Comparison of ENCODE assay signal across 1 cellular context in the genomic region with DNA sequence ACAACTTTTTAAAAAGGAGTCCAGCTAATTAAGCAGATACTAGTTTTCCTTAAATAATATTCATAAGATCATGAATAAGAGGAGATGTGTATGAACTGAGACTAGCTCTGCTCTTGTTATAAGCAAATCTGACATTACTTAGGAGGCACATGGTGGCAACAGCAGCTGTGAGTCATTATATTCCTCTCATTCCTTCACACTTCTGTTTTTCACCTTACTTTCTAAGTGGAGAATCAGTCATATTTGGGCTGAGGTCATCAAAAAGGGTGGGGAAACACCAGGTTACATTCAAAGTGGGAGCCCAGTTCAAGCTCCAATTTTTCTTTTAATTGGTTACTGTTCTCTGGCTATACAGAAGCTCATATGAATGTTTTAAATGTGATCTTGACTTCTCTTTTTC.
TF ChIP-seq lines count a peak whose summit lies in the region.

No MANE protein-coding gene starts in this region.

TF ChIP-seq in GM12878, 131 proteins besides CTCF, POLR2A, EP300 and RAD21 (continued from another document):
- TF ChIP-seq, protein P1, sequence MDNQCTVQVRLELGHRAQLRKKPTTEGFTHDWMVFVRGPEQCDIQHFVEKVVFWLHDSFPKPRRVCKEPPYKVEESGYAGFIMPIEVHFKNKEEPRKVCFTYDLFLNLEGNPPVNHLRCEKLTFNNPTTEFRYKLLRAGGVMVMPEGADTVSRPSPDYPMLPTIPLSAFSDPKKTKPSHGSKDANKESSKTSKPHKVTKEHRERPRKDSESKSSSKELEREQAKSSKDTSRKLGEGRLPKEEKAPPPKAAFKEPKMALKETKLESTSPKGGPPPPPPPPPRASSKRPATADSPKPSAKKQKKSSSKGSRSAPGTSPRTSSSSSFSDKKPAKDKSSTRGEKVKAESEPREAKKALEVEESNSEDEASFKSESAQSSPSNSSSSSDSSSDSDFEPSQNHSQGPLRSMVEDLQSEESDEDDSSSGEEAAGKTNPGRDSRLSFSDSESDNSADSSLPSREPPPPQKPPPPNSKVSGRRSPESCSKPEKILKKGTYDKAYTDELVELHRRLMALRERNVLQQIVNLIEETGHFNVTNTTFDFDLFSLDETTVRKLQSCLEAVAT (IDR thresholded peaks at IDR 0.05) = no peak
- TF ChIP-seq RAD51 (IDR thresholded peaks at IDR 0.05) = peak; percentile 51; the same call in 1 of the 2 replicates
- peak; percentile 86 for TF ChIP-seq IKZF1 (conservative IDR thresholded peaks at IDR 0.05)
- TF ChIP-seq, protein P2, sequence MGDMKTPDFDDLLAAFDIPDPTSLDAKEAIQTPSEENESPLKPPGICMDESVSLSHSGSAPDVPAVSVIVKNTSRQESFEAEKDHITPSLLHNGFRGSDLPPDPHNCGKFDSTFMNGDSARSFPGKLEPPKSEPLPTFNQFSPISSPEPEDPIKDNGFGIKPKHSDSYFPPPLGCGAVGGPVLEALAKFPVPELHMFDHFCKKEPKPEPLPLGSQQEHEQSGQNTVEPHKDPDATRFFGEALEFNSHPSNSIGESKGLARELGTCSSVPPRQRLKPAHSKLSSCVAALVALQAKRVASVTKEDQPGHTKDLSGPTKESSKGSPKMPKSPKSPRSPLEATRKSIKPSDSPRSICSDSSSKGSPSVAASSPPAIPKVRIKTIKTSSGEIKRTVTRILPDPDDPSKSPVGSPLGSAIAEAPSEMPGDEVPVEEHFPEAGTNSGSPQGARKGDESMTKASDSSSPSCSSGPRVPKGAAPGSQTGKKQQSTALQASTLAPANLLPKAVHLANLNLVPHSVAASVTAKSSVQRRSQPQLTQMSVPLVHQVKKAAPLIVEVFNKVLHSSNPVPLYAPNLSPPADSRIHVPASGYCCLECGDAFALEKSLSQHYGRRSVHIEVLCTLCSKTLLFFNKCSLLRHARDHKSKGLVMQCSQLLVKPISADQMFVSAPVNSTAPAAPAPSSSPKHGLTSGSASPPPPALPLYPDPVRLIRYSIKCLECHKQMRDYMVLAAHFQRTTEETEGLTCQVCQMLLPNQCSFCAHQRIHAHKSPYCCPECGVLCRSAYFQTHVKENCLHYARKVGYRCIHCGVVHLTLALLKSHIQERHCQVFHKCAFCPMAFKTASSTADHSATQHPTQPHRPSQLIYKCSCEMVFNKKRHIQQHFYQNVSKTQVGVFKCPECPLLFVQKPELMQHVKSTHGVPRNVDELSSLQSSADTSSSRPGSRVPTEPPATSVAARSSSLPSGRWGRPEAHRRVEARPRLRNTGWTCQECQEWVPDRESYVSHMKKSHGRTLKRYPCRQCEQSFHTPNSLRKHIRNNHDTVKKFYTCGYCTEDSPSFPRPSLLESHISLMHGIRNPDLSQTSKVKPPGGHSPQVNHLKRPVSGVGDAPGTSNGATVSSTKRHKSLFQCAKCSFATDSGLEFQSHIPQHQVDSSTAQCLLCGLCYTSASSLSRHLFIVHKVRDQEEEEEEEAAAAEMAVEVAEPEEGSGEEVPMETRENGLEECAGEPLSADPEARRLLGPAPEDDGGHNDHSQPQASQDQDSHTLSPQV (IDR thresholded peaks at IDR 0.05) = 0 out of 2 replicates have a peak, but pooled peaks have one; percentile 32
- no peak for TF ChIP-seq ASH2L (IDR thresholded peaks at IDR 0.05; ENCODE audit: borderline replicate concordance, low read depth)
- TF ChIP-seq NR2F1 (conservative IDR thresholded peaks at IDR 0.05) = peak; percentile 58; the same call in 1 of the 2 replicates
- TF ChIP-seq ETV6 (conservative IDR thresholded peaks at IDR 0.05 in 1 of 2, IDR thresholded peaks at IDR 0.05 in 1 of 2; ENCODE audit: borderline replicate concordance in 1 of 2, low read depth in 1 of 2) = peak in 1 of 2 experiments; percentile 60; a peak in 1 of 4 replicates
- TF ChIP-seq BCL11A (IDR thresholded peaks at IDR 0.05; ENCODE audit: low read depth, low read length) = peak; percentile 92
- TF ChIP-seq PML (IDR thresholded peaks at IDR 0.05; ENCODE audit: low read length) = no peak
- no peak for TF ChIP-seq ZZZ3 (IDR thresholded peaks at IDR 0.05; ENCODE audit: control insufficient read depth, insufficient read length, low read depth)
- TF ChIP-seq, protein P3, sequence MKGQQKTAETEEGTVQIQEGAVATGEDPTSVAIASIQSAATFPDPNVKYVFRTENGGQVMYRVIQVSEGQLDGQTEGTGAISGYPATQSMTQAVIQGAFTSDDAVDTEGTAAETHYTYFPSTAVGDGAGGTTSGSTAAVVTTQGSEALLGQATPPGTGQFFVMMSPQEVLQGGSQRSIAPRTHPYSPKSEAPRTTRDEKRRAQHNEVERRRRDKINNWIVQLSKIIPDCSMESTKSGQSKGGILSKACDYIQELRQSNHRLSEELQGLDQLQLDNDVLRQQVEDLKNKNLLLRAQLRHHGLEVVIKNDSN (IDR thresholded peaks at IDR 0.05; ENCODE audit: borderline replicate concordance, extremely low read length, insufficient read depth, low read depth, low read length) = no peak
- TF ChIP-seq SMAD1 (IDR thresholded peaks at IDR 0.05; ENCODE audit: low read depth, partially characterized antibody) = no peak
- TF ChIP-seq DPF2 (IDR thresholded peaks at IDR 0.05) = peak; percentile 95
- TF ChIP-seq FOXM1 (IDR thresholded peaks at IDR 0.05; ENCODE audit: low read depth, low read length) = peak; percentile 81
- TF ChIP-seq POLR2AphosphoS2 (IDR thresholded peaks at IDR 0.05; ENCODE audit: low read depth, low read length) = no peak
- no peak for TF ChIP-seq MTA3 (IDR thresholded peaks at IDR 0.05; ENCODE audit: borderline replicate concordance, low read length)
- no peak for TF ChIP-seq SUPT20H (IDR thresholded peaks at IDR 0.05; ENCODE audit: borderline replicate concordance, control insufficient read depth, low read depth, low read length)
- TF ChIP-seq, protein P4, sequence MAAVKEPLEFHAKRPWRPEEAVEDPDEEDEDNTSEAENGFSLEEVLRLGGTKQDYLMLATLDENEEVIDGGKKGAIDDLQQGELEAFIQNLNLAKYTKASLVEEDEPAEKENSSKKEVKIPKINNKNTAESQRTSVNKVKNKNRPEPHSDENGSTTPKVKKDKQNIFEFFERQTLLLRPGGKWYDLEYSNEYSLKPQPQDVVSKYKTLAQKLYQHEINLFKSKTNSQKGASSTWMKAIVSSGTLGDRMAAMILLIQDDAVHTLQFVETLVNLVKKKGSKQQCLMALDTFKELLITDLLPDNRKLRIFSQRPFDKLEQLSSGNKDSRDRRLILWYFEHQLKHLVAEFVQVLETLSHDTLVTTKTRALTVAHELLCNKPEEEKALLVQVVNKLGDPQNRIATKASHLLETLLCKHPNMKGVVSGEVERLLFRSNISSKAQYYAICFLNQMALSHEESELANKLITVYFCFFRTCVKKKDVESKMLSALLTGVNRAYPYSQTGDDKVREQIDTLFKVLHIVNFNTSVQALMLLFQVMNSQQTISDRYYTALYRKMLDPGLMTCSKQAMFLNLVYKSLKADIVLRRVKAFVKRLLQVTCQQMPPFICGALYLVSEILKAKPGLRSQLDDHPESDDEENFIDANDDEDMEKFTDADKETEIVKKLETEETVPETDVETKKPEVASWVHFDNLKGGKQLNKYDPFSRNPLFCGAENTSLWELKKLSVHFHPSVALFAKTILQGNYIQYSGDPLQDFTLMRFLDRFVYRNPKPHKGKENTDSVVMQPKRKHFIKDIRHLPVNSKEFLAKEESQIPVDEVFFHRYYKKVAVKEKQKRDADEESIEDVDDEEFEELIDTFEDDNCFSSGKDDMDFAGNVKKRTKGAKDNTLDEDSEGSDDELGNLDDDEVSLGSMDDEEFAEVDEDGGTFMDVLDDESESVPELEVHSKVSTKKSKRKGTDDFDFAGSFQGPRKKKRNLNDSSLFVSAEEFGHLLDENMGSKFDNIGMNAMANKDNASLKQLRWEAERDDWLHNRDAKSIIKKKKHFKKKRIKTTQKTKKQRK (IDR thresholded peaks at IDR 0.05; ENCODE audit: low read depth, low read length) = no peak
- TF ChIP-seq CBFB (IDR thresholded peaks at IDR 0.05; ENCODE audit: low read depth) = no peak
- no peak for TF ChIP-seq CHD2 (IDR thresholded peaks at IDR 0.05; ENCODE audit: borderline replicate concordance, low read depth, low read length)
- TF ChIP-seq, protein P5, sequence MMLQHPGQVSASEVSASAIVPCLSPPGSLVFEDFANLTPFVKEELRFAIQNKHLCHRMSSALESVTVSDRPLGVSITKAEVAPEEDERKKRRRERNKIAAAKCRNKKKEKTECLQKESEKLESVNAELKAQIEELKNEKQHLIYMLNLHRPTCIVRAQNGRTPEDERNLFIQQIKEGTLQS (IDR thresholded peaks at IDR 0.05; ENCODE audit: borderline replicate concordance, extremely low read depth, low read depth, low read length) = no peak
- TF ChIP-seq NFIC (IDR thresholded peaks at IDR 0.05; ENCODE audit: low read depth, low read length) = peak; percentile 90
- peak; percentile 84 for TF ChIP-seq ZNF217 (IDR thresholded peaks at IDR 0.05)
- TF ChIP-seq MEF2A (IDR thresholded peaks at IDR 0.05; ENCODE audit: insufficient read depth, low read depth, low read length) = no peak
- TF ChIP-seq IRF4 (IDR thresholded peaks at IDR 0.05; ENCODE audit: low read depth, low read length) = peak; percentile 72; the same call in 1 of the 2 replicates
- TF ChIP-seq NFYA (IDR thresholded peaks at IDR 0.05; ENCODE audit: borderline replicate concordance, low read depth, low read length) = no peak
- TF ChIP-seq GATAD2B (conservative IDR thresholded peaks at IDR 0.05; ENCODE audit: low read depth) = 0 out of 2 replicates have a peak, but pooled peaks have one; percentile 35
- TF ChIP-seq TCF3 (IDR thresholded peaks at IDR 0.05; ENCODE audit: borderline replicate concordance, insufficient read depth, low read depth, low read length) = no peak
- no peak for TF ChIP-seq HDAC2 (IDR thresholded peaks at IDR 0.05)
- no peak for TF ChIP-seq NR2C1 (IDR thresholded peaks at IDR 0.05)
- no peak for TF ChIP-seq RCOR1 (conservative IDR thresholded peaks at IDR 0.05; ENCODE audit: low read depth, low read length)
- TF ChIP-seq SIX5 (IDR thresholded peaks at IDR 0.05; ENCODE audit: low read depth, low read length, severe bottlenecking) = no peak
- no peak for TF ChIP-seq NFXL1 (IDR thresholded peaks at IDR 0.05; ENCODE audit: borderline replicate concordance)
- peak; percentile 86 for TF ChIP-seq EED (IDR thresholded peaks at IDR 0.05; ENCODE audit: low read depth)
- peak; percentile 49; the same call in 1 of the 2 replicates for TF ChIP-seq CREB1 (IDR thresholded peaks at IDR 0.05; ENCODE audit: low read depth)
- TF ChIP-seq NBN (IDR thresholded peaks at IDR 0.05) = 0 out of 2 replicates have a peak, but pooled peaks have one; percentile 42
- TF ChIP-seq, protein P6, sequence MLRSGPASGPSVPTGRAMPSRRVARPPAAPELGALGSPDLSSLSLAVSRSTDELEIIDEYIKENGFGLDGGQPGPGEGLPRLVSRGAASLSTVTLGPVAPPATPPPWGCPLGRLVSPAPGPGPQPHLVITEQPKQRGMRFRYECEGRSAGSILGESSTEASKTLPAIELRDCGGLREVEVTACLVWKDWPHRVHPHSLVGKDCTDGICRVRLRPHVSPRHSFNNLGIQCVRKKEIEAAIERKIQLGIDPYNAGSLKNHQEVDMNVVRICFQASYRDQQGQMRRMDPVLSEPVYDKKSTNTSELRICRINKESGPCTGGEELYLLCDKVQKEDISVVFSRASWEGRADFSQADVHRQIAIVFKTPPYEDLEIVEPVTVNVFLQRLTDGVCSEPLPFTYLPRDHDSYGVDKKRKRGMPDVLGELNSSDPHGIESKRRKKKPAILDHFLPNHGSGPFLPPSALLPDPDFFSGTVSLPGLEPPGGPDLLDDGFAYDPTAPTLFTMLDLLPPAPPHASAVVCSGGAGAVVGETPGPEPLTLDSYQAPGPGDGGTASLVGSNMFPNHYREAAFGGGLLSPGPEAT (IDR thresholded peaks at IDR 0.05; ENCODE audit: low read depth) = peak; percentile 74; the same call in 1 of the 2 replicates
- peak; percentile 72; the same call in 1 of the 2 replicates for TF ChIP-seq BACH1 (IDR thresholded peaks at IDR 0.05; ENCODE audit: borderline replicate concordance)
- no peak for TF ChIP-seq TCF7 (IDR thresholded peaks at IDR 0.05; ENCODE audit: borderline replicate concordance)
- TF ChIP-seq, protein P7, sequence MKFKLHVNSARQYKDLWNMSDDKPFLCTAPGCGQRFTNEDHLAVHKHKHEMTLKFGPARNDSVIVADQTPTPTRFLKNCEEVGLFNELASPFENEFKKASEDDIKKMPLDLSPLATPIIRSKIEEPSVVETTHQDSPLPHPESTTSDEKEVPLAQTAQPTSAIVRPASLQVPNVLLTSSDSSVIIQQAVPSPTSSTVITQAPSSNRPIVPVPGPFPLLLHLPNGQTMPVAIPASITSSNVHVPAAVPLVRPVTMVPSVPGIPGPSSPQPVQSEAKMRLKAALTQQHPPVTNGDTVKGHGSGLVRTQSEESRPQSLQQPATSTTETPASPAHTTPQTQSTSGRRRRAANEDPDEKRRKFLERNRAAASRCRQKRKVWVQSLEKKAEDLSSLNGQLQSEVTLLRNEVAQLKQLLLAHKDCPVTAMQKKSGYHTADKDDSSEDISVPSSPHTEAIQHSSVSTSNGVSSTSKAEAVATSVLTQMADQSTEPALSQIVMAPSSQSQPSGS (IDR thresholded peaks at IDR 0.05; ENCODE audit: low read length) = peak; percentile 92
- TF ChIP-seq BMI1 (IDR thresholded peaks at IDR 0.05; ENCODE audit: borderline replicate concordance) = peak; percentile 63; the same call in 1 of the 2 replicates
- no peak for TF ChIP-seq EGR1 (IDR thresholded peaks at IDR 0.05; ENCODE audit: borderline replicate concordance in 1 of 2, low read depth in 2 of 2, low read length in 2 of 2)
- peak; percentile 85 for TF ChIP-seq SPI1 (IDR thresholded peaks at IDR 0.05; ENCODE audit: borderline replicate concordance, insufficient read depth, low read depth, low read length)
- peak; percentile 73 for TF ChIP-seq CREM (IDR thresholded peaks at IDR 0.05; ENCODE audit: low read depth)
- no peak for TF ChIP-seq ESRRA (IDR thresholded peaks at IDR 0.05; ENCODE audit: low read length)
- TF ChIP-seq JUNB (IDR thresholded peaks at IDR 0.05) = peak; percentile 97
- TF ChIP-seq SREBF2 (IDR thresholded peaks at IDR 0.05; ENCODE audit: low read length) = no peak
